ENCODE assay signal across 8 cellular contexts in the genomic region with DNA sequence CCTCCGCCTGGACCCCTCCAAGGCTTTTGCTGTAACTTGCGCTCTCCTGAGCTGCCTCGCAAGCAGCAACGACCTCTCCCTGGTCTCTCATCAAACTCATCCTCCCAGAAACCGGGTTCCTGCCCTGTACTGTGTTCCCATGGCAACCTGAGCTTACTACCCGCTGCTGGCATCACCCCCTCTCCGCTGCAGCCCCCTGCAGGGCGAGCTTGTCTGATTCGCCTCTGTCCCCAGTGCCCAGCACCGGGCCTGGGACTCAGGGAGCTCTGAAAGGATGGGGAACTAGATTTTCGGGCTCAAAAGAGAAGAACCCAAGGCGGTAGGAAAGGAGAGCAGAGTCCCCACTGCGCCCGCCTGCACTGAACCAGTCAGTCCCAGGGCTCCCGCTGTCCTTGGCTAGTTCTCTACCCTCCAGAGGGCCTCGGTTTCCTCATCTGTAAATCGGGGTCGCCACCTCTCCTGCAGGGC. TPM values are rescaled to one million over a fixed set of nuclear protein-coding genes. Genes with fewer than 3 reads are reported as not detected.
DNase-seq lines count a peak whose midpoint lies in the region; ATAC-seq and TF ChIP-seq lines count a peak whose summit lies in the region.

No MANE protein-coding gene starts in this region.

- ATAC-seq in HG03064 (IDR thresholded peaks at IDR 0.05; ENCODE audit: low read depth, unreplicated experiment): peak; percentile 12

- H3K9me3 ChIP-seq in A673 (ENCODE audit: low read depth, low read length, poor library complexity, severe bottlenecking): no peaks in the 10 kb centered on the region
- H3K9me3 ChIP-seq in Peyer's patch: no peaks in the 10 kb centered on the region

- H3K4me1 ChIP-seq in A673 (ENCODE audit: insufficient read depth, low read length, poor library complexity, severe bottlenecking) (no peaks in the 10 kb centered on the region), Peyer's patch (peaks cover 4 to 32% (median 10%) of the 10 kb centered on the region in 4 donors)

- H3K36me3 Mint-ChIP-seq in stimulated activated naive CD8-positive, alpha-beta T cell treated with anti-CD3 and anti-CD28 coated beads, Interleukin-15, Interleukin-2, amounts not matched to agents 100 ng/mL and 50 ng/mL, for 24 hours (ENCODE audit: low read depth): no peaks in the 10 kb centered on the region

- H3K36me3 ChIP-seq in A673 (ENCODE audit: insufficient read depth, low read length, poor library complexity, severe bottlenecking) (no peaks in the 10 kb centered on the region), Peyer's patch (peaks cover 0 to 1% (median 0%) of the 10 kb centered on the region in 3 donors)

- DNase-seq in A673 (ENCODE audit: low spot score) (peak; percentile 25), GM12864 (ENCODE audit: low read depth) (no peak), Peyer's patch (peak in 1 of 3 donors; percentile 55), coronary artery (ENCODE audit: low spot score) (no peak), left kidney (ENCODE audit: low read depth, low spot score) (peak; percentile 68), SKM-1 treated with dmso at 0.1 percent for 144 hours (lab: John Stamatoyannopoulos, UW; ENCODE audit: unreplicated experiment) (no peak)

- H3K4me3 Mint-ChIP-seq in stimulated activated naive CD8-positive, alpha-beta T cell treated with anti-CD3 and anti-CD28 coated beads, Interleukin-15, Interleukin-2, amounts not matched to agents 100 ng/mL and 50 ng/mL, for 24 hours: peak overlapping the region; percentile 83

- intact Hi-C loops in A673 (cut with micrococcal nuclease; ENCODE audit: unreplicated experiment): no loop called here

- POLR2A ChIA-PET in A673 (lab: Charles Lee; ENCODE audit: low non-redundant PET): no interaction called here

- H3K9me3 Mint-ChIP-seq in stimulated activated naive CD8-positive, alpha-beta T cell treated with anti-CD3 and anti-CD28 coated beads, Interleukin-15, Interleukin-2, amounts not matched to agents 100 ng/mL and 50 ng/mL, for 24 hours: no peaks in the 10 kb centered on the region

- BruUV-seq in A673 (replicated peaks; lab: Mats Ljungman, UMichigan): no TSS peak

- TF ChIP-seq CTCF in A673 (conservative IDR thresholded peaks at IDR 0.05; ENCODE audit: low read depth, low read length) (no peak), GM12864 (IDR thresholded peaks at IDR 0.05; ENCODE audit: low read depth, low read length, missing control alignments) (no peak), Peyer's patch (IDR thresholded peaks at IDR 0.05) (no peak), coronary artery (IDR thresholded peaks at IDR 0.05) (no peak)

- H3K27ac ChIP-seq in A673 (ENCODE audit: low read depth, low read length, poor library complexity, severe bottlenecking) (peak overlapping the region; percentile 76), Peyer's patch (peak overlapping the region; percentile 83 to 97 (median 90)), coronary artery (peak overlapping the region; percentile 86 to 95)

- H3K4me3 ChIP-seq in A673 (ENCODE audit: low read depth, low read length, poor library complexity, severe bottlenecking) (peak overlapping the region; percentile 91), GM12864 (ENCODE audit: low read depth, low read length) (peak overlapping the region; percentile 90), Peyer's patch (peak overlapping the region; percentile 65 to 100 (median 86)), coronary artery (peak overlapping the region; percentile 99)

- CTCF ChIA-PET in A673 (lab: Charles Lee): interaction anchor here (0.6 to 1.5 kb wide), 7 partner anchors 8 to 694 kb away, joined by 3 to 9 read pairs (median 5); a partner anchor contains a TSS

- H3K27me3 ChIP-seq in A673 (replicated peaks; ENCODE audit: insufficient read depth, low read depth, low read length, poor library complexity) (peaks cover 1% of the 10 kb centered on the region), Peyer's patch (no peaks in the 10 kb centered on the region)

- H3K27ac Mint-ChIP-seq in stimulated activated naive CD8-positive, alpha-beta T cell treated with anti-CD3 and anti-CD28 coated beads, Interleukin-15, Interleukin-2, amounts not matched to agents 100 ng/mL and 50 ng/mL, for 24 hours: peak overlapping the region; percentile 47

- peaks cover 37% of the 10 kb centered on the region for H3K4me1 Mint-ChIP-seq in stimulated activated naive CD8-positive, alpha-beta T cell treated with anti-CD3 and anti-CD28 coated beads, Interleukin-15, Interleukin-2, amounts not matched to agents 100 ng/mL and 50 ng/mL, for 24 hours (ENCODE audit: low read depth)

- no peaks in the 10 kb centered on the region for H3K27me3 Mint-ChIP-seq in stimulated activated naive CD8-positive, alpha-beta T cell treated with anti-CD3 and anti-CD28 coated beads, Interleukin-15, Interleukin-2, amounts not matched to agents 100 ng/mL and 50 ng/mL, for 24 hours

- no peak for TF ChIP-seq POLR2A in Peyer's patch (IDR thresholded peaks at IDR 0.05)

RNA-seq across cellular contexts. Expression of a gene that starts 0.5 kb away (rescaled TPM):
- total RNA-seq in A673 (2021) (12.6 and 13.2 TPM in 2 replicates), Peyer's patch (10 to 100 TPM; 33.1 to 63.0 (median 41.0) TPM)

RNA-seq across cellular contexts. Expression of a gene that starts 16.5 kb away (rescaled TPM):
- total RNA-seq in A673 (2021) (not detected in 2 replicates), Peyer's patch (1 to 10 TPM in 1 of 4 donors, under 1 TPM in 3; 0.09 to 1.7 (median 0.38) TPM)

Comparison
In these comparisons a context has a peak if more than half of its experiments do, and no peak if none do; other contexts are left out.
1. DNase-seq: peak in A673 (single experiment) and left kidney (single experiment); none in GM12864 (single experiment), coronary artery (single experiment) and SKM-1 treated with dmso at 0.1 percent for 144 hours (single experiment).
2. Peak in every context shown above with its lines, with median percentiles within 50 percentile points of each other: H3K27ac ChIP-seq and H3K4me3 ChIP-seq.